In the genomic region with DNA sequence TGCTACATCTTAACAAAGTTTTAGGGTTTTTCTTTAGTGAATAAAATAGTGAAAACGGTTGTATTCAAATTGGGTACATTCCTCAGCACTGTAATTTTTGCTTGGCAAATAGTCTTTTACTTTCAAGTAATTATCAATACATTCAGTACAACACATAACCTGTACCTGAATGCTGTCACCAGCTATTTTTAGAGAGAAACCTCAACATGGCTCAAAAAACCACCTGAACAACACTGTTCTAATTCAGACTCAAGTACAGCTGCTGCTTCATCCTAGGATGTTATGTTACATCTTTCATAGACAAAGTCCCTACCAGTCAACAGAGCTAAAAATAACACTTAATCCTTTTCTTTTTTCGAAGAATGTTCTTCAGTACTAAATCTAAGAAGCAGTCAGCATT, we compare ENCODE assay signal across 15 cellular contexts. TPM values are rescaled to one million over a fixed set of nuclear protein-coding genes. Genes with fewer than 3 reads are reported as not detected.
DNase-seq lines count a peak whose midpoint lies in the region; ATAC-seq and TF ChIP-seq lines count a peak whose summit lies in the region.
"Had no signal": no experiment of that assay in that cellular context is flagged by ENCODE, and none has a peak within 500 bp of the region (broad histone marks: within the 10 kb centered on the region; RNA-seq: fewer than 3 reads in every experiment).

No MANE protein-coding gene starts in this region.

- H3K27ac ChIP-seq in PC-9: no peak overlapping the region
- H3K27ac ChIP-seq: sigmoid colon had no signal

- peak overlapping the region; percentile 9 for H3K27ac Mint-ChIP-seq in activated naive CD8-positive, alpha-beta T cell treated with anti-CD3 and anti-CD28 coated beads, Interleukin-2, amount 50 U/mL, for 24 hours
- no peak overlapping the region for H3K27ac Mint-ChIP-seq in osteocyte (ENCODE audit: unreplicated experiment)
- H3K27ac Mint-ChIP-seq in glutamatergic neuron (ENCODE audit: unreplicated experiment): no peak overlapping the region

- H3K36me3 Mint-ChIP-seq in activated naive CD8-positive, alpha-beta T cell treated with anti-CD3 and anti-CD28 coated beads, Interleukin-2, amount 50 U/mL, for 24 hours (ENCODE audit: low read depth): peaks cover 68% of the 10 kb centered on the region
- peaks cover 71% of the 10 kb centered on the region for H3K36me3 Mint-ChIP-seq in osteocyte (ENCODE audit: unreplicated experiment)
- H3K36me3 Mint-ChIP-seq in glutamatergic neuron (ENCODE audit: unreplicated experiment): no peaks in the 10 kb centered on the region

- H3K9me2 ChIP-seq in PC-9 (ENCODE audit: insufficient read depth): no peaks in the 10 kb centered on the region

- H2AFZ ChIP-seq in PC-9: no peak overlapping the region

- no peak overlapping the region for H3K4me3 ChIP-seq in PC-9
- H3K4me3 ChIP-seq: sigmoid colon had no signal

- ATAC-seq in GM18873 (IDR thresholded peaks at IDR 0.05; ENCODE audit: low FRiP score, unreplicated experiment) (peak; percentile 58), HG02870 (IDR thresholded peaks at IDR 0.05; ENCODE audit: unreplicated experiment) (peak; percentile 44)
- no peak for ATAC-seq in activated naive CD8-positive, alpha-beta T cell treated with anti-CD3 and anti-CD28 coated beads, Interleukin-2, amount 50 U/mL, for 24 hours

- peaks cover 61% of the 10 kb centered on the region for H3K36me3 ChIP-seq in PC-9 (ENCODE audit: low read depth)

- no peak overlapping the region for H3K4me2 ChIP-seq in PC-9

- intact Hi-C loops in PC-9 (cut with micrococcal nuclease; ENCODE audit: unreplicated experiment): loop anchor here (5.0 kb wide), 1 partner anchor 85 kb away; no protein-coding TSS in a partner anchor

- no TSS peak for BruUV-seq in PC-9 (replicated peaks; lab: Mats Ljungman, UMichigan)

- H3K4me1 ChIP-seq in PC-9 (replicated peaks; ENCODE audit: insufficient read depth): no peaks in the 10 kb centered on the region

- DNase-seq in GM10248 (ENCODE audit: extremely low spot score) (peak; percentile 22), osteocyte (ENCODE audit: extremely low spot score, unreplicated experiment) (no peak), NCI-H345 (lab: John Stamatoyannopoulos, UW) (no peak), glutamatergic neuron (no peak), PC-9 (no peak)
- DNase-seq in activated naive CD8-positive, alpha-beta T cell treated with anti-CD3 and anti-CD28 coated beads, Interleukin-2, amount 50 U/mL, for 24 hours: no peak
- DNase-seq: foreskin melanocyte, GF-D8, islet precursor cell, NCI-H2171 treated with DMSO at 0.1 percent for 48 hours, OCI-M1, sigmoid colon had no signal

- POLR2A ChIA-PET in GM10248 (lab: Yijun Ruan, JAX): no interaction called here
- POLR2A ChIA-PET in PC-9 (lab: Charles Lee; ENCODE audit: unreplicated experiment): interaction anchor here (0.6 kb wide), 1 partner anchor 94 kb away, joined by 3 read pairs; no protein-coding TSS in a partner anchor

- H3K27me3 Mint-ChIP-seq in activated naive CD8-positive, alpha-beta T cell treated with anti-CD3 and anti-CD28 coated beads, Interleukin-2, amount 50 U/mL, for 24 hours: no peaks in the 10 kb centered on the region
- H3K27me3 Mint-ChIP-seq in osteocyte (ENCODE audit: unreplicated experiment) (no peaks in the 10 kb centered on the region), glutamatergic neuron (ENCODE audit: unreplicated experiment) (no peaks in the 10 kb centered on the region)

- H3K9me3 ChIP-seq in PC-9 (ENCODE audit: insufficient read depth, low read depth): no peaks in the 10 kb centered on the region
- H3K9me3 ChIP-seq: sigmoid colon had no signal

- peaks cover 12% of the 10 kb centered on the region; the same call in 1 of the 2 replicates for H3K79me2 ChIP-seq in PC-9 (ENCODE audit: low read depth)

- peaks cover 36% of the 10 kb centered on the region for H4K20me1 ChIP-seq in PC-9 (ENCODE audit: insufficient read depth)

- TF ChIP-seq CTCF in GM10248 (IDR thresholded peaks at IDR 0.05; ENCODE audit: control extremely low read depth, extremely low read depth, low read depth, missing control alignments): no peak
- TF ChIP-seq CTCF in osteocyte (IDR thresholded peaks at IDR 0.05): no peak
- no peak for TF ChIP-seq CTCF in glutamatergic neuron (IDR thresholded peaks at IDR 0.05; ENCODE audit: partially characterized antibody, unreplicated experiment)
- TF ChIP-seq CTCF in PC-9 (conservative IDR thresholded peaks at IDR 0.05): no peak

- no peak overlapping the region for H3K4me3 Mint-ChIP-seq in activated naive CD8-positive, alpha-beta T cell treated with anti-CD3 and anti-CD28 coated beads, Interleukin-2, amount 50 U/mL, for 24 hours
- no peak overlapping the region for H3K4me3 Mint-ChIP-seq in osteocyte (ENCODE audit: unreplicated experiment)
- H3K4me3 Mint-ChIP-seq in glutamatergic neuron (ENCODE audit: unreplicated experiment): no peak overlapping the region
- H3K4me3 Mint-ChIP-seq: CD14-positive monocyte had no signal

- no peaks in the 10 kb centered on the region for H3K9me3 Mint-ChIP-seq in activated naive CD8-positive, alpha-beta T cell treated with anti-CD3 and anti-CD28 coated beads, Interleukin-2, amount 50 U/mL, for 24 hours
- H3K9me3 Mint-ChIP-seq in osteocyte (ENCODE audit: unreplicated experiment): no peaks in the 10 kb centered on the region
- H3K9me3 Mint-ChIP-seq in glutamatergic neuron (ENCODE audit: unreplicated experiment): peaks cover 1% of the 10 kb centered on the region

- peaks cover 4% of the 10 kb centered on the region; the same call in 1 of the 2 replicates for H3F3A ChIP-seq in PC-9 (ENCODE audit: insufficient read depth, low read depth)

- H3K4me1 Mint-ChIP-seq in activated naive CD8-positive, alpha-beta T cell treated with anti-CD3 and anti-CD28 coated beads, Interleukin-2, amount 50 U/mL, for 24 hours: peaks cover 30% of the 10 kb centered on the region
- H3K4me1 Mint-ChIP-seq in osteocyte (ENCODE audit: unreplicated experiment) (no peaks in the 10 kb centered on the region), glutamatergic neuron (ENCODE audit: low read depth, unreplicated experiment) (no peaks in the 10 kb centered on the region)
- H3K4me1 Mint-ChIP-seq: CD14-positive monocyte had no signal

- no peaks in the 10 kb centered on the region for H3K27me3 ChIP-seq in PC-9 (ENCODE audit: insufficient read depth, low read depth)
- H3K27me3 ChIP-seq: sigmoid colon had no signal

- CTCF ChIA-PET in GM10248 (lab: Yijun Ruan, JAX): interaction anchor here (0.7 to 3.4 kb wide), 5 partner anchors 9 to 41 kb away, joined by 3 to 10 read pairs (median 4); no protein-coding TSS in a partner anchor
- CTCF ChIA-PET in PC-9 (lab: Charles Lee): no interaction called here

RNA-seq across cellular contexts. Expression of a gene that starts 20.6 kb away (rescaled TPM):
- 205 and 219 TPM in 2 replicates for total RNA-seq in osteocyte
- 85.8 TPM for total RNA-seq in glutamatergic neuron (ENCODE audit: unreplicated experiment)
- total RNA-seq in PC-9 (2021): 127 and 170 TPM in 2 replicates
